Comparison of ENCODE assay signal across 1 cellular context in the genomic region with DNA sequence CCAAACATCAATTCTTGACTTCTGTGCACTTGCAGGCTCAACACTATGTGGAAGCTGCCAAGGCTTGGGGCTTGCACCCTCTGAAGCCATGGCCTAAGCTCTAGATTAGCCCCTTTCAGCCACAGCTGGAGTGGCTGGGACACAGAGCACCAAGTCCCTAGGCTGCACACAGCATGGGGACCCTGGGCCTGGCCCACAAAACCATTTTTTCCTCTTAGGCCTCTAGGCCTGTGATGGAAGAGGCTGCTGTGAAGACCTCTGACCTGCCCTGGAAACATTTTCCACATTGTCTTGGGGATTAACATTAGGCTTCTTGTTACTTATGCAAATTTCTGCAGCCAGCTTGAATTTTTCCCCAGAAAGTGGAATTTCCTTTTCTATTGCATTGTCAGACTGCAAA. TPM values are rescaled to one million over a fixed set of nuclear protein-coding genes. Genes with fewer than 3 reads are reported as not detected.
"Had no signal": no experiment of that assay in that cellular context is flagged by ENCODE, and none has a peak within 500 bp of the region (broad histone marks: within the 10 kb centered on the region; RNA-seq: fewer than 3 reads in every experiment).

No MANE protein-coding gene starts in this region.

RNA-seq across cellular contexts. Expression of a gene that starts 10.7 kb away (rescaled TPM):
- total RNA-seq: G401 had no signal
